ENCODE assay signal across 11 cellular contexts in the genomic region with DNA sequence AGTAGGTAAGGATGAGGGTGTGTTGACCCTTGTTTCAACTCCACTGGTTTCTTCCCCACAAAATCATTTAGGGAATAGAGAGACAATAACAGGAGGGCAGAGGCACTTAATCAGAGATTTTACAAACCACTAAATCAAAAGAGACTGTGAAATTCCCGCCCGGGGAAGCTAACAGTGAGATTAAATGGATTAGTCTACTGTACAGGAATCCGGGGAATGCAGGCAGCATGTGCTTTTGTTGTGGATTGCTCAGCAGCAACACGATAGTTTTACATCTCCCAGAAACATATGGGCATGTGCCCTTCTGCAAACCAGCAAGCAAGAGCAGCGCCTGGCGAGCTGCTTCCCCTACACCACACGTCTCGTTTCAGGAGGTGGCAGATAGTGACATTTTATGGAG.
A peak's percentile ranks its signal among the peaks of the same experiment; 100 is the strongest.
DNase-seq lines count a peak whose midpoint lies in the region; ATAC-seq and TF ChIP-seq lines count a peak whose summit lies in the region.
"Had no signal": no experiment of that assay in that cellular context is flagged by ENCODE, and none has a peak within 500 bp of the region (broad histone marks: within the 10 kb centered on the region; RNA-seq: fewer than 3 reads in every experiment).

No MANE protein-coding gene starts in this region.

- no peaks in the 10 kb centered on the region; the same call in 1 of the 2 replicates for H3K4me1 ChIP-seq in GM23338 (ENCODE audit: insufficient read depth)
- peaks cover 8% of the 10 kb centered on the region for H3K4me1 ChIP-seq in RWPE2 (ENCODE audit: insufficient read depth, poor library complexity, severe bottlenecking)

- H3K4me3 ChIP-seq in GM23338 (no peak overlapping the region), RWPE2 (ENCODE audit: severe bottlenecking) (no peak overlapping the region), skeletal muscle cell (ENCODE audit: low read depth, low read length) (no peak overlapping the region)
- H3K4me3 ChIP-seq: thoracic aorta had no signal

- peaks cover 9% of the 10 kb centered on the region; the same call in 2 of the 3 replicates for H3K4me1 Mint-ChIP-seq in GM23338

- H3K9me3 Mint-ChIP-seq in GM23338, result peaks cover 12% of the 10 kb centered on the region; the same call in 2 of the 3 replicates

- DNase-seq in GM23338 (ENCODE audit: low spot score) (peak; percentile 27), RWPE2 (ENCODE audit: low spot score) (no peak), fibroblast of peridontal ligament (ENCODE audit: extremely low read depth) (peak; percentile 93), skeletal muscle cell (ENCODE audit: low read depth) (peak; percentile 68), DMS53 treated with DMSO at 0.1 percent for 48 hours (lab: John Stamatoyannopoulos, UW; ENCODE audit: unreplicated experiment) (no peak), NAMALWA (ENCODE audit: low spot score) (no peak)
- DNase-seq in activated CD8-positive, alpha-beta memory T cell treated with anti-CD3 and anti-CD28 coated beads, Interleukin-2, amount 50 U/mL, for 4 hours, result no peak
- DNase-seq: activated effector memory CD4-positive, alpha-beta T cell treated with Interleukin-2 at 50 U/mL for 16 hours; NCI-H2029 treated with DMSO at 0.1 percent for 48 hours had no signal

- peaks cover 9% of the 10 kb centered on the region; the same call in 2 of the 3 replicates for H3K36me3 Mint-ChIP-seq in GM23338 (ENCODE audit: low read depth)

- H3K27me3 Mint-ChIP-seq in GM23338 (ENCODE audit: insufficient read depth, low read depth, poor library complexity), result peaks cover 3% of the 10 kb centered on the region

- no peaks in the 10 kb centered on the region for H4K20me1 ChIP-seq in GM23338 (replicated peaks; ENCODE audit: insufficient read depth)

- ATAC-seq in GM23338 (no peak), RWPE2 (ENCODE audit: low read depth) (peak; percentile 97), HG02970 (IDR thresholded peaks at IDR 0.05; ENCODE audit: low FRiP score, unreplicated experiment) (no peak)

- no peak for TF ChIP-seq CTCF in GM23338 (conservative IDR thresholded peaks at IDR 0.05; ENCODE audit: low read depth in 2 of 2)
- TF ChIP-seq CTCF in RWPE2 (IDR thresholded peaks at IDR 0.05; ENCODE audit: poor library complexity, severe bottlenecking), result no peak

- H3F3A ChIP-seq in GM23338 (replicated peaks; ENCODE audit: low read depth), result no peaks in the 10 kb centered on the region

- no peaks in the 10 kb centered on the region; the same call in 1 of the 2 replicates for H3K36me3 ChIP-seq in GM23338 (ENCODE audit: insufficient read depth)
- H3K36me3 ChIP-seq in RWPE2 (ENCODE audit: low read depth), result no peaks in the 10 kb centered on the region
- H3K36me3 ChIP-seq: thoracic aorta had no signal

- H3K9me3 ChIP-seq in RWPE2 (ENCODE audit: severe bottlenecking), result no peaks in the 10 kb centered on the region
- H3K9me3 ChIP-seq: thoracic aorta had no signal

- H3K27me3 ChIP-seq in GM23338 (ENCODE audit: insufficient read depth) (no peaks in the 10 kb centered on the region), RWPE2 (ENCODE audit: insufficient read depth, poor library complexity, severe bottlenecking) (no peaks in the 10 kb centered on the region)

- H3K9me2 ChIP-seq in GM23338 (ENCODE audit: insufficient read depth), result peaks cover 3% of the 10 kb centered on the region; the same call in 1 of the 2 replicates

- H3K27ac ChIP-seq in GM23338 (ENCODE audit: low read depth) (no peak overlapping the region), RWPE2 (ENCODE audit: poor library complexity, severe bottlenecking) (peak overlapping the region; percentile 38)
- H3K27ac ChIP-seq: thoracic aorta had no signal

- no peaks in the 10 kb centered on the region for H3K79me2 ChIP-seq in GM23338 (replicated peaks; ENCODE audit: insufficient read depth)

- H3K4me3 Mint-ChIP-seq in GM23338, result no peak overlapping the region

- no peak overlapping the region for H3K27ac Mint-ChIP-seq in GM23338

- H2AFZ ChIP-seq in GM23338, result no peak overlapping the region

- no peak overlapping the region for H3K4me2 ChIP-seq in GM23338

TF ChIP-seq in GM23338, 12 proteins besides CTCF, POLR2A, EP300 and RAD21 (continues in another document):
- TF ChIP-seq, protein P1, sequence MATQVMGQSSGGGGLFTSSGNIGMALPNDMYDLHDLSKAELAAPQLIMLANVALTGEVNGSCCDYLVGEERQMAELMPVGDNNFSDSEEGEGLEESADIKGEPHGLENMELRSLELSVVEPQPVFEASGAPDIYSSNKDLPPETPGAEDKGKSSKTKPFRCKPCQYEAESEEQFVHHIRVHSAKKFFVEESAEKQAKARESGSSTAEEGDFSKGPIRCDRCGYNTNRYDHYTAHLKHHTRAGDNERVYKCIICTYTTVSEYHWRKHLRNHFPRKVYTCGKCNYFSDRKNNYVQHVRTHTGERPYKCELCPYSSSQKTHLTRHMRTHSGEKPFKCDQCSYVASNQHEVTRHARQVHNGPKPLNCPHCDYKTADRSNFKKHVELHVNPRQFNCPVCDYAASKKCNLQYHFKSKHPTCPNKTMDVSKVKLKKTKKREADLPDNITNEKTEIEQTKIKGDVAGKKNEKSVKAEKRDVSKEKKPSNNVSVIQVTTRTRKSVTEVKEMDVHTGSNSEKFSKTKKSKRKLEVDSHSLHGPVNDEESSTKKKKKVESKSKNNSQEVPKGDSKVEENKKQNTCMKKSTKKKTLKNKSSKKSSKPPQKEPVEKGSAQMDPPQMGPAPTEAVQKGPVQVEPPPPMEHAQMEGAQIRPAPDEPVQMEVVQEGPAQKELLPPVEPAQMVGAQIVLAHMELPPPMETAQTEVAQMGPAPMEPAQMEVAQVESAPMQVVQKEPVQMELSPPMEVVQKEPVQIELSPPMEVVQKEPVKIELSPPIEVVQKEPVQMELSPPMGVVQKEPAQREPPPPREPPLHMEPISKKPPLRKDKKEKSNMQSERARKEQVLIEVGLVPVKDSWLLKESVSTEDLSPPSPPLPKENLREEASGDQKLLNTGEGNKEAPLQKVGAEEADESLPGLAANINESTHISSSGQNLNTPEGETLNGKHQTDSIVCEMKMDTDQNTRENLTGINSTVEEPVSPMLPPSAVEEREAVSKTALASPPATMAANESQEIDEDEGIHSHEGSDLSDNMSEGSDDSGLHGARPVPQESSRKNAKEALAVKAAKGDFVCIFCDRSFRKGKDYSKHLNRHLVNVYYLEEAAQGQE (IDR thresholded peaks at IDR 0.05; ENCODE audit: unreplicated experiment), result no peak
- TF ChIP-seq, protein P2, sequence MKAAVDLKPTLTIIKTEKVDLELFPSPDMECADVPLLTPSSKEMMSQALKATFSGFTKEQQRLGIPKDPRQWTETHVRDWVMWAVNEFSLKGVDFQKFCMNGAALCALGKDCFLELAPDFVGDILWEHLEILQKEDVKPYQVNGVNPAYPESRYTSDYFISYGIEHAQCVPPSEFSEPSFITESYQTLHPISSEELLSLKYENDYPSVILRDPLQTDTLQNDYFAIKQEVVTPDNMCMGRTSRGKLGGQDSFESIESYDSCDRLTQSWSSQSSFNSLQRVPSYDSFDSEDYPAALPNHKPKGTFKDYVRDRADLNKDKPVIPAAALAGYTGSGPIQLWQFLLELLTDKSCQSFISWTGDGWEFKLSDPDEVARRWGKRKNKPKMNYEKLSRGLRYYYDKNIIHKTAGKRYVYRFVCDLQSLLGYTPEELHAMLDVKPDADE (IDR thresholded peaks at IDR 0.05), result no peak
- TF ChIP-seq CREB1 (CRISPR knock-in tag; IDR thresholded peaks at IDR 0.05; ENCODE audit: low read depth) (no peak), EZH2 (IDR thresholded peaks at IDR 0.05; ENCODE audit: low read depth, unreplicated experiment) (no peak), JUNB (IDR thresholded peaks at IDR 0.05; ENCODE audit: unreplicated experiment) (no peak), ZNF331 (CRISPR knock-in tag; IDR thresholded peaks at IDR 0.05; ENCODE audit: low read depth) (no peak), ZNF114 (CRISPR knock-in tag; IDR thresholded peaks at IDR 0.05) (no peak)

Comparison
In these comparisons a context has a peak if more than half of its experiments do, and no peak if none do; other contexts are left out.
1. DNase-seq: peak in GM23338 (single experiment), fibroblast of peridontal ligament (single experiment) and skeletal muscle cell (single experiment); none in RWPE2 (single experiment), DMS53 treated with DMSO at 0.1 percent for 48 hours (single experiment), NAMALWA (single experiment) and activated CD8-positive, alpha-beta memory T cell treated with anti-CD3 and anti-CD28 coated beads, Interleukin-2, amount 50 U/mL, for 4 hours (single experiment).